15 cellular contexts compared by ENCODE assay signal in the genomic region with DNA sequence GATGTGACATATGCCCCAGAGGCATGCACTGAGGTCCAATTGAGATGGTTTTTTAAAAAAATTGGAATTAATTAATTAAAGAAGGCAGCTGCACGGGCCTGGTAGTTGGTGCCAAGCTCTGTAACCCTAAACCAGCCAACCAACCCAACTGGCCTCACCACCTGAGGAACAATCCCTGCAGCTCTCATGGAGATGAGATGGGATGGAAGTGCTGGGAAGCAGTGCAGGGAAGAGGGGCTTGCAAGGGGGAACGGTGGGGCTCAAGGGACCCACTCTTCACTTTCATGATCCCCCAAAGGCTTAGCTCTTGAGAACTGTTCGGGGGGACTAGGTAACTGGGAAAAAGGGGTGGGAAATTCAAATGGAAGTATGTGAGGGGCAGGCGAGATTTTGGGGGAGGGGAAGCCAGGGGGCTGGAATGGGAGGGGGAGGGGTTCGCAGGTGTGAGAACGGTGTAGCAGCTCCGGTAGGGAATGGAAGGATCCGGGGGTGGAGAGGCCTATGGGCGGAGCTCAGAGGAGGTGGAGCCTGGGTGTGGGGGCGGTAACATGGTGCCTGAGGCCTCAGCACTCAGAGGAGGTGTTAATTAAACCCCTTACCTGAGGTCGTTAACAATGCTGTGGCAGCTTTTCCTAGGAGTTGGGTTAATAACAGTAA. TPM values are rescaled to one million over a fixed set of nuclear protein-coding genes. Genes with fewer than 3 reads are reported as not detected.
DNase-seq lines count a peak whose midpoint lies in the region; ATAC-seq, FAIRE-seq and TF ChIP-seq lines count a peak whose summit lies in the region.
"Had no signal": no experiment of that assay in that cellular context is flagged by ENCODE, and none has a peak within 500 bp of the region (broad histone marks: within the 10 kb centered on the region; RNA-seq: fewer than 3 reads in every experiment).

No MANE protein-coding gene starts in this region.

- H3K27ac ChIP-seq in iPS-20b (ENCODE audit: low read length) (peak overlapping the region; percentile 59), upper lobe of right lung (no peak overlapping the region), kidney (ENCODE audit: low read depth in 2 of 2, low read length in 2 of 2) (no peak overlapping the region)

- peak overlapping the region; percentile 39 for H3K4me3 ChIP-seq in iPS-20b (ENCODE audit: low read length)
- no peak overlapping the region for H3K4me3 ChIP-seq in upper lobe of right lung
- no peak overlapping the region for H3K4me3 ChIP-seq in kidney (ENCODE audit: low read length in 2 of 2)

- TF ChIP-seq CTCF in upper lobe of right lung (IDR thresholded peaks at IDR 0.05) = no peak
- no peak for TF ChIP-seq CTCF in kidney (IDR thresholded peaks at IDR 0.05; ENCODE audit: borderline replicate concordance, extremely low read depth, insufficient read depth)

- H3K9ac ChIP-seq in iPS-20b (ENCODE audit: low read depth, low read length) (peak overlapping the region; percentile 47; the same call in 1 of the 2 replicates), kidney (ENCODE audit: low read length in 2 of 2) (no peak overlapping the region)

- ATAC-seq in upper lobe of right lung (peak; percentile 44), GM18867 (IDR thresholded peaks at IDR 0.05; ENCODE audit: unreplicated experiment) (no peak)
- ATAC-seq: activated CD4-positive, alpha-beta T cell treated with anti-CD3 and anti-CD28 coated beads for 36 hours; left colon had no signal

- H3K27me3 ChIP-seq in iPS-20b (ENCODE audit: insufficient read depth, low read length) (no peaks in the 10 kb centered on the region), upper lobe of right lung (no peaks in the 10 kb centered on the region)

- intact Hi-C loops in upper lobe of right lung (cut with DNase I) = no loop called here
- intact Hi-C loops in kidney (cut with DNase I) = no loop called here

- peak; percentile 56 for DNase-seq in activated effector memory CD4-positive, alpha-beta T cell treated with anti-CD3 and anti-CD28 coated beads, Interleukin-2, amount 50 U/mL, for 16 hours
- DNase-seq in activated effector memory CD4-positive, alpha-beta T cell treated with Interleukin-2 at 50 U/mL for 16 hours = no peak
- DNase-seq in NCI-H69 (lab: John Stamatoyannopoulos, UW) = peak; percentile 87
- DNase-seq in upper lobe of right lung = no peak
- DNase-seq in kidney = no peak
- no peak for DNase-seq in OCI-M1 (lab: John Stamatoyannopoulos, UW)
- DNase-seq: activated CD4-positive, alpha-beta T cell treated with anti-CD3 and anti-CD28 coated beads for 36 hours; activated CD8-positive, alpha-beta memory T cell treated with anti-CD3 and anti-CD28 coated beads, Interleukin-2, amount 50 U/mL, for 4 hours; activated naive CD4-positive, alpha-beta T cell treated with Interleukin-2 at 50 U/mL for 16 hours; erythroblast; left colon; NCI-H187; stimulated activated CD4-positive, alpha-beta T cell treated with anti-CD3 and anti-CD28 coated beads, Interleukin-12 subunit alpha, Interleukin-12 subunit beta, amount 100 ng/mL, for 4 hours had no signal

- no peak for FAIRE-seq in kidney (lab: Jason Lieb, UNC)

- no peaks in the 10 kb centered on the region for H3K36me3 ChIP-seq in iPS-20b (ENCODE audit: insufficient read depth, low read depth, low read length)
- no peaks in the 10 kb centered on the region for H3K36me3 ChIP-seq in upper lobe of right lung
- H3K36me3 ChIP-seq in kidney (ENCODE audit: control insufficient read depth in 1 of 2, insufficient read depth in 2 of 2, low read length in 2 of 2) = no peaks in the 10 kb centered on the region

- H3K4me1 ChIP-seq in iPS-20b (ENCODE audit: insufficient read depth, low read length) (peaks cover 15% of the 10 kb centered on the region; the same call in 1 of the 2 replicates), upper lobe of right lung (no peaks in the 10 kb centered on the region), kidney (ENCODE audit: control insufficient read depth in 1 of 2, insufficient read depth in 1 of 2, low read depth in 1 of 2, low read length in 2 of 2) (no peaks in the 10 kb centered on the region)

- H3K9me3 ChIP-seq in iPS-20b (ENCODE audit: insufficient read depth, low read depth, low read length) = no peaks in the 10 kb centered on the region
- H3K9me3 ChIP-seq in upper lobe of right lung = no peaks in the 10 kb centered on the region
- no peaks in the 10 kb centered on the region for H3K9me3 ChIP-seq in kidney (ENCODE audit: control insufficient read depth in 1 of 2, low read length in 2 of 2)

RNA-seq across cellular contexts. Expression of a gene that starts 9.3 kb away (rescaled TPM):
- 49.8 TPM for total RNA-seq in upper lobe of right lung
- 49.0 TPM for total RNA-seq in kidney
- 30.1 TPM for polyA plus RNA-seq in kidney (ENCODE audit: insufficient read depth, low read depth, low replicate concordance)

RNA-seq across cellular contexts. Expression of a gene that starts 43.4 kb away (rescaled TPM):
- total RNA-seq in upper lobe of right lung (127 TPM), kidney (161 TPM)
- 469 TPM for polyA plus RNA-seq in kidney (ENCODE audit: insufficient read depth, low read depth, low replicate concordance)

Comparison
In these comparisons a context has a peak if more than half of its experiments do, and no peak if none do; other contexts are left out.
1. DNase-seq: peak in activated effector memory CD4-positive, alpha-beta T cell treated with anti-CD3 and anti-CD28 coated beads, Interleukin-2, amount 50 U/mL, for 16 hours (single experiment) and NCI-H69 (single experiment); none in activated effector memory CD4-positive, alpha-beta T cell treated with Interleukin-2 at 50 U/mL for 16 hours (single experiment), upper lobe of right lung (single experiment), kidney (single experiment) and OCI-M1 (single experiment).